ENCODE assay signal across 8 cellular contexts in the genomic region with DNA sequence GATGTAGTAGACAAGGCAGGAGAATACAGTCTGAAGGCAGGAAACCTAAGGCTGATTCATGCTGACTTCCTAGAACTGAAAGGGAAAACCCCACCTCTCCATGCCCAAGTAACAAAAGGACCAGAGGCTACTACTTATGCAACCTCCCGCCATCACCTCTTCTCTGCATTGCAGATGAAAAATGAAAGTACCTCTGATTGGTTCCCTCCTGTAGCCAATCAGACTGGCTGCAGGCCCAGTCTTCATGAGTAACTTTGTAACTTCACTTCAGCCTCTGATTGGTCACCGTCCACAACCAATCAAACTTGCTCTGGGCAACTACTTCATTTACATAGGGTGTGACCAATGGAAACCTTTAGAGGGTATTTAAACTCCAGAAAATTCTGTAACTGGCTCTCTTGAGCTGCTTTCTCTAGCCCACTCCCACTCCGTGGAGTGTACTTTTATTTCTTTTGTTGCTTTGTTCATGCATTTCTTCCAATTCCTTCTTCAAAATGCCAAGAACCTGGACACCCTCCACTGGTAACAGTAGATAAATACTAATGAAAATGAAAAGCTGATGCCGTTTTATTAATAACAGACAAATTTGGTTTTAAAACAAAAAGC. TPM values are rescaled to one million over a fixed set of nuclear protein-coding genes. Genes with fewer than 3 reads are reported as not detected.
DNase-seq lines count a peak whose midpoint lies in the region; ATAC-seq and TF ChIP-seq lines count a peak whose summit lies in the region.
"Had no signal": no experiment of that assay in that cellular context is flagged by ENCODE, and none has a peak within 500 bp of the region (broad histone marks: within the 10 kb centered on the region; RNA-seq: fewer than 3 reads in every experiment).

No MANE protein-coding gene starts in this region.

- TF ChIP-seq CTCF in GM12864 (IDR thresholded peaks at IDR 0.05; ENCODE audit: low read depth, low read length, missing control alignments), result no peak

- no peaks in the 10 kb centered on the region for H3K36me3 Mint-ChIP-seq in activated T-cell treated with anti-CD3 and anti-CD28 coated beads, Interleukin-2, amount 50 U/mL, for 72 hours (ENCODE audit: insufficient read depth in 2 of 2)

- intact Hi-C loops in Right ventricle myocardium superior (cut with DNase I), result no loop called here

- H3K27me3 Mint-ChIP-seq in activated T-cell treated with anti-CD3 and anti-CD28 coated beads, Interleukin-2, amount 50 U/mL, for 72 hours (ENCODE audit: low read depth), result peaks cover 49% of the 10 kb centered on the region

- H3K4me3 Mint-ChIP-seq in activated T-cell treated with anti-CD3 and anti-CD28 coated beads, Interleukin-2, amount 50 U/mL, for 72 hours, result no peak overlapping the region

- DNase-seq in GM12864 (ENCODE audit: low read depth), result peak; percentile 26
- DNase-seq in M059J (ENCODE audit: low read depth), result peak; percentile 77
- DNase-seq in activated T-cell treated with anti-CD3 and anti-CD28 coated beads, Interleukin-2, amount 50 U/mL, for 72 hours, result peak; percentile 63 to 67
- DNase-seq in lung microvascular endothelial cell (ENCODE audit: low read depth in 2 of 2), result peak; percentile 47 to 91
- no peak for DNase-seq in NCI-H774 (lab: John Stamatoyannopoulos, UW)
- DNase-seq in Right ventricle myocardium superior, result no peak
- DNase-seq: activated CD8-positive, alpha-beta memory T cell treated with anti-CD3 and anti-CD28 coated beads for 24 hours had no signal

- H3K4me1 Mint-ChIP-seq in activated T-cell treated with anti-CD3 and anti-CD28 coated beads, Interleukin-2, amount 50 U/mL, for 72 hours (ENCODE audit: low read depth), result peaks cover 37% of the 10 kb centered on the region

- no peak overlapping the region for H3K27ac Mint-ChIP-seq in activated T-cell treated with anti-CD3 and anti-CD28 coated beads, Interleukin-2, amount 50 U/mL, for 72 hours

- H3K9me3 Mint-ChIP-seq in activated T-cell treated with anti-CD3 and anti-CD28 coated beads, Interleukin-2, amount 50 U/mL, for 72 hours, result no peaks in the 10 kb centered on the region

- H3K4me3 ChIP-seq in GM12864 (ENCODE audit: low read depth, low read length), result no peak overlapping the region

- ATAC-seq in activated T-cell treated with anti-CD3 and anti-CD28 coated beads, Interleukin-2, amount 50 U/mL, for 72 hours (replicated peaks in 1 of 2), result peak; percentile 90 to 93
- ATAC-seq in HG02973 (IDR thresholded peaks at IDR 0.05; ENCODE audit: unreplicated experiment) (no peak), Right ventricle myocardium superior (ENCODE audit: poor library complexity) (no peak)

RNA-seq across cellular contexts. Expression of a gene that starts 5.2 kb away (rescaled TPM):
- total RNA-seq in M059J (2014; rRNA removed; shearing (Covaris generic)), result 0.02 and 0.32 TPM in 2 replicates
- total RNA-seq in activated T-cell treated with anti-CD3 and anti-CD28 coated beads, Interleukin-2, amount 50 U/mL, for 72 hours, result under 1 TPM; 0.14 to 0.16 TPM
- 0.20 and 0.22 TPM in 2 replicates for total RNA-seq in lung microvascular endothelial cell
- 4.9 TPM for total RNA-seq in Right ventricle myocardium superior

RNA-seq across cellular contexts. Expression of a gene that starts 43.6 kb away (rescaled TPM):
- total RNA-seq in M059J (2014; rRNA removed; shearing (Covaris generic)), result not detected in 2 replicates
- total RNA-seq in activated T-cell treated with anti-CD3 and anti-CD28 coated beads, Interleukin-2, amount 50 U/mL, for 72 hours, result not detected
- total RNA-seq in lung microvascular endothelial cell, result not detected in 2 replicates
- 0.13 TPM for total RNA-seq in Right ventricle myocardium superior

Comparison
In these comparisons a context has a peak if more than half of its experiments do, and no peak if none do; other contexts are left out.
1. DNase-seq: peak in GM12864 (single experiment), M059J (single experiment), activated T-cell treated with anti-CD3 and anti-CD28 coated beads, Interleukin-2, amount 50 U/mL, for 72 hours (2 of 2) and lung microvascular endothelial cell (2 of 2); none in NCI-H774 (single experiment) and Right ventricle myocardium superior (single experiment).
2. ATAC-seq: peak in activated T-cell treated with anti-CD3 and anti-CD28 coated beads, Interleukin-2, amount 50 U/mL, for 72 hours (2 of 2); none in HG02973 (single experiment) and Right ventricle myocardium superior (single experiment).